In genomic region chr15:77650285-77650684, GRCh38 we compare ENCODE assay signal across 10 cellular contexts. TPM values are rescaled to one million over a fixed set of nuclear protein-coding genes. Genes with fewer than 3 reads are reported as not detected.
DNase-seq lines count a peak whose midpoint lies in the region; ATAC-seq and TF ChIP-seq lines count a peak whose summit lies in the region.
"Had no signal": no experiment of that assay in that cellular context is flagged by ENCODE, and none has a peak within 500 bp of the region (broad histone marks: within the 10 kb centered on the region; RNA-seq: fewer than 3 reads in every experiment).

No MANE protein-coding gene starts in this region.

- no peaks in the 10 kb centered on the region for H4K20me1 ChIP-seq in smooth muscle cell (ENCODE audit: low read depth)

- no peaks in the 10 kb centered on the region for H3K9me3 Mint-ChIP-seq in activated CD8-positive, alpha-beta memory T cell treated with anti-CD3 and anti-CD28 coated beads, Interleukin-2, amount 10 ng/mL, durations not matched to agents 7 days and 5 days (ENCODE audit: low read depth)
- peaks cover 0 to 1% (median 0%) of the 10 kb centered on the region in 5 donors for H3K9me3 Mint-ChIP-seq in CD8-positive, alpha-beta memory T cell
- H3K9me3 Mint-ChIP-seq: activated CD4-positive, alpha-beta T cell treated with anti-CD3 and anti-CD28 coated beads, Interleukin-2, amount 10 ng/mL, durations not matched to agents 7 days and 5 days had no signal

- H3K27me3 Mint-ChIP-seq in activated CD8-positive, alpha-beta memory T cell treated with anti-CD3 and anti-CD28 coated beads, Interleukin-2, amount 10 ng/mL, durations not matched to agents 7 days and 5 days, result peaks cover 20% of the 10 kb centered on the region
- peaks cover 10 to 17% of the 10 kb centered on the region in 2 donors for H3K27me3 Mint-ChIP-seq in CD8-positive, alpha-beta memory T cell

- H3K9ac ChIP-seq in smooth muscle cell (ENCODE audit: low read depth), result no peak overlapping the region

- no peak overlapping the region for H2AFZ ChIP-seq in smooth muscle cell (ENCODE audit: low read depth)

- H3K36me3 ChIP-seq in MG63, result no peaks in the 10 kb centered on the region
- H3K36me3 ChIP-seq in brain microvascular endothelial cell (replicated peaks), result no peaks in the 10 kb centered on the region
- no peaks in the 10 kb centered on the region for H3K36me3 ChIP-seq in smooth muscle cell (ENCODE audit: low read depth)
- H3K36me3 ChIP-seq in CD8-positive, alpha-beta memory T cell (ENCODE audit: insufficient read depth, low read length), result no peaks in the 10 kb centered on the region
- H3K36me3 ChIP-seq in tibial artery, result no peaks in the 10 kb centered on the region

- peak; percentile 23 for ATAC-seq in activated CD8-positive, alpha-beta memory T cell treated with anti-CD3 and anti-CD28 coated beads, Interleukin-2, amount 10 ng/mL, durations not matched to agents 7 days and 5 days
- no peak for ATAC-seq in GM18861 (IDR thresholded peaks at IDR 0.05; ENCODE audit: unreplicated experiment)

- in situ Hi-C loops in brain microvascular endothelial cell (cut with HindIII; ENCODE audit: low pct_ligation_motif_present, low sequenced_read_pairs), result no loop called here

- H3F3A ChIP-seq in smooth muscle cell (ENCODE audit: low read depth), result no peaks in the 10 kb centered on the region

- POLR2A ChIA-PET in CD8-positive, alpha-beta memory T cell (lab: Charles Lee), result no interaction called here

- H3K4me3 ChIP-seq in MG63, result no peak overlapping the region
- no peak overlapping the region for H3K4me3 ChIP-seq in brain microvascular endothelial cell (ENCODE audit: low read depth, low read length)
- H3K4me3 ChIP-seq in smooth muscle cell, result no peak overlapping the region
- no peak overlapping the region for H3K4me3 ChIP-seq in CD8-positive, alpha-beta memory T cell (ENCODE audit: low read length)
- no peak overlapping the region for H3K4me3 ChIP-seq in tibial artery

- no peak overlapping the region for H3K27ac Mint-ChIP-seq in activated CD8-positive, alpha-beta memory T cell treated with anti-CD3 and anti-CD28 coated beads, Interleukin-2, amount 10 ng/mL, durations not matched to agents 7 days and 5 days
- peak overlapping the region in 1 of 8 donors; percentile 31 for H3K27ac Mint-ChIP-seq in CD8-positive, alpha-beta memory T cell
- H3K27ac Mint-ChIP-seq: activated CD4-positive, alpha-beta T cell treated with anti-CD3 and anti-CD28 coated beads, Interleukin-2, amount 10 ng/mL, durations not matched to agents 7 days and 5 days had no signal

- TF ChIP-seq CTCF in brain microvascular endothelial cell (IDR thresholded peaks at IDR 0.05; ENCODE audit: low read depth, low read length, missing control alignments) (peak; percentile 63), smooth muscle cell (IDR thresholded peaks at IDR 0.05; ENCODE audit: borderline replicate concordance, insufficient read depth, poor library complexity, severe bottlenecking) (peak; percentile 37), tibial artery (IDR thresholded peaks at IDR 0.05) (no peak)

- CTCF ChIA-PET in activated CD8-positive, alpha-beta memory T cell treated with anti-CD3 and anti-CD28 coated beads, Interleukin-2, amount 10 ng/mL, durations not matched to agents 7 days and 5 days (lab: Charles Lee), result interaction anchor here (5.6 kb wide), 1 partner anchor 15 kb away, joined by 33 read pairs; the partner anchor contains the start of gene LINGO1
- CTCF ChIA-PET in CD8-positive, alpha-beta memory T cell (lab: Charles Lee), result no interaction called here

- no peak overlapping the region for H3K27ac ChIP-seq in brain microvascular endothelial cell
- no peak overlapping the region for H3K27ac ChIP-seq in smooth muscle cell (ENCODE audit: low read depth)
- H3K27ac ChIP-seq in CD8-positive, alpha-beta memory T cell (ENCODE audit: low read depth, low read length), result no peak overlapping the region
- no peak overlapping the region for H3K27ac ChIP-seq in tibial artery

- H3K4me1 ChIP-seq in smooth muscle cell (ENCODE audit: low read depth) (no peaks in the 10 kb centered on the region), tibial artery (no peaks in the 10 kb centered on the region)
- no peaks in the 10 kb centered on the region for H3K4me1 ChIP-seq in CD8-positive, alpha-beta memory T cell (ENCODE audit: insufficient read depth, low read length)

- H3K27me3 ChIP-seq in MG63 (peaks cover 3% of the 10 kb centered on the region; the same call in 1 of the 2 replicates), brain microvascular endothelial cell (replicated peaks) (peaks cover 2% of the 10 kb centered on the region), smooth muscle cell (ENCODE audit: low read depth) (no peaks in the 10 kb centered on the region), tibial artery (peaks cover 0 to 28% of the 10 kb centered on the region in 2 donors)
- H3K27me3 ChIP-seq in CD8-positive, alpha-beta memory T cell (ENCODE audit: insufficient read depth, low read length, poor library complexity, severe bottlenecking), result no peaks in the 10 kb centered on the region

- 57% methylated on average over 3 of the region's 3 CpGs for WGBS in smooth muscle cell (ENCODE audit: low lambda C conversion rate)

- H3K4me1 Mint-ChIP-seq in activated CD8-positive, alpha-beta memory T cell treated with anti-CD3 and anti-CD28 coated beads, Interleukin-2, amount 10 ng/mL, durations not matched to agents 7 days and 5 days, result no peaks in the 10 kb centered on the region
- H3K4me1 Mint-ChIP-seq in CD8-positive, alpha-beta memory T cell, result no peaks in the 10 kb centered on the region
- H3K4me1 Mint-ChIP-seq: activated CD4-positive, alpha-beta T cell treated with anti-CD3 and anti-CD28 coated beads, Interleukin-2, amount 10 ng/mL, durations not matched to agents 7 days and 5 days had no signal

- peak; percentile 43 for DNase-seq in activated CD8-positive, alpha-beta memory T cell treated with anti-CD3 and anti-CD28 coated beads, Interleukin-2, amount 10 ng/mL, durations not matched to agents 7 days and 5 days
- no peak for DNase-seq in activated CD8-positive, alpha-beta memory T cell treated with anti-CD3 and anti-CD28 coated beads, Interleukin-2, amount 50 U/mL, for 4 hours
- DNase-seq in MG63, result peak; percentile 55
- DNase-seq in brain microvascular endothelial cell, result peak; percentile 23
- DNase-seq in smooth muscle cell (lab: John Stamatoyannopoulos, UW; ENCODE audit: unreplicated experiment), result no peak
- DNase-seq in CD8-positive, alpha-beta memory T cell, result no peak
- no peak for DNase-seq in tibial artery
- DNase-seq: activated CD4-positive, alpha-beta T cell treated with anti-CD3 and anti-CD28 coated beads, Interleukin-2, amount 10 ng/mL, durations not matched to agents 7 days and 5 days; DMS79 had no signal

- intact Hi-C loops in tibial artery (cut with DNase I; ENCODE audit: low total_unique reads), result no loop called here

- H3K4me2 ChIP-seq in smooth muscle cell, result no peak overlapping the region

- no peaks in the 10 kb centered on the region for H3K9me3 ChIP-seq in MG63
- no peaks in the 10 kb centered on the region for H3K9me3 ChIP-seq in smooth muscle cell (replicated peaks; ENCODE audit: low read depth)
- H3K9me3 ChIP-seq in CD8-positive, alpha-beta memory T cell (ENCODE audit: low read length), result no peaks in the 10 kb centered on the region
- H3K9me3 ChIP-seq in tibial artery, result peaks cover 0 to 9% (median 6%) of the 10 kb centered on the region in 3 donors

- no peak overlapping the region for H3K4me3 Mint-ChIP-seq in activated CD8-positive, alpha-beta memory T cell treated with anti-CD3 and anti-CD28 coated beads, Interleukin-2, amount 10 ng/mL, durations not matched to agents 7 days and 5 days
- no peak overlapping the region for H3K4me3 Mint-ChIP-seq in CD8-positive, alpha-beta memory T cell
- H3K4me3 Mint-ChIP-seq: activated CD4-positive, alpha-beta T cell treated with anti-CD3 and anti-CD28 coated beads, Interleukin-2, amount 10 ng/mL, durations not matched to agents 7 days and 5 days had no signal

- H3K36me3 Mint-ChIP-seq in activated CD8-positive, alpha-beta memory T cell treated with anti-CD3 and anti-CD28 coated beads, Interleukin-2, amount 10 ng/mL, durations not matched to agents 7 days and 5 days, result no peaks in the 10 kb centered on the region
- no peaks in the 10 kb centered on the region for H3K36me3 Mint-ChIP-seq in CD8-positive, alpha-beta memory T cell

- no peaks in the 10 kb centered on the region for H3K79me2 ChIP-seq in smooth muscle cell (ENCODE audit: low read depth)

RNA-seq across cellular contexts. Expression of gene LINGO1, which starts 17.6 kb away (rescaled TPM):
- not detected for total RNA-seq in activated CD8-positive, alpha-beta memory T cell treated with anti-CD3 and anti-CD28 coated beads, Interleukin-2, amount 10 ng/mL, durations not matched to agents 7 days and 5 days
- total RNA-seq in MG63 (2014; rRNA removed; shearing (Covaris generic); ENCODE audit: low replicate concordance), result 0.44 TPM in 1 of 2 replicates, not detected in the other
- total RNA-seq in smooth muscle cell, result 3.5 and 8.2 TPM in 2 replicates
- polyA plus RNA-seq in smooth muscle cell, result 11.1 and 13.4 TPM in 2 replicates
- not detected for total RNA-seq in CD8-positive, alpha-beta memory T cell
- not detected for polyA plus RNA-seq in CD8-positive, alpha-beta memory T cell
- total RNA-seq: activated CD4-positive, alpha-beta T cell treated with anti-CD3 and anti-CD28 coated beads, Interleukin-2, amount 10 ng/mL, durations not matched to agents 7 days and 5 days had no signal

Comparison
In these comparisons a context has a peak if more than half of its experiments do, and no peak if none do; other contexts are left out.
1. DNase-seq: peak in activated CD8-positive, alpha-beta memory T cell treated with anti-CD3 and anti-CD28 coated beads, Interleukin-2, amount 10 ng/mL, durations not matched to agents 7 days and 5 days (single experiment), MG63 (single experiment) and brain microvascular endothelial cell (single experiment); none in activated CD8-positive, alpha-beta memory T cell treated with anti-CD3 and anti-CD28 coated beads, Interleukin-2, amount 50 U/mL, for 4 hours (single experiment), smooth muscle cell (single experiment), CD8-positive, alpha-beta memory T cell (0 of 5) and tibial artery (0 of 2).
2. CTCF ChIP-seq: peak in brain microvascular endothelial cell (single experiment) and smooth muscle cell (single experiment); none in tibial artery (0 of 2).